Comparison of ENCODE assay signal across 9 cellular contexts in the genomic region with DNA sequence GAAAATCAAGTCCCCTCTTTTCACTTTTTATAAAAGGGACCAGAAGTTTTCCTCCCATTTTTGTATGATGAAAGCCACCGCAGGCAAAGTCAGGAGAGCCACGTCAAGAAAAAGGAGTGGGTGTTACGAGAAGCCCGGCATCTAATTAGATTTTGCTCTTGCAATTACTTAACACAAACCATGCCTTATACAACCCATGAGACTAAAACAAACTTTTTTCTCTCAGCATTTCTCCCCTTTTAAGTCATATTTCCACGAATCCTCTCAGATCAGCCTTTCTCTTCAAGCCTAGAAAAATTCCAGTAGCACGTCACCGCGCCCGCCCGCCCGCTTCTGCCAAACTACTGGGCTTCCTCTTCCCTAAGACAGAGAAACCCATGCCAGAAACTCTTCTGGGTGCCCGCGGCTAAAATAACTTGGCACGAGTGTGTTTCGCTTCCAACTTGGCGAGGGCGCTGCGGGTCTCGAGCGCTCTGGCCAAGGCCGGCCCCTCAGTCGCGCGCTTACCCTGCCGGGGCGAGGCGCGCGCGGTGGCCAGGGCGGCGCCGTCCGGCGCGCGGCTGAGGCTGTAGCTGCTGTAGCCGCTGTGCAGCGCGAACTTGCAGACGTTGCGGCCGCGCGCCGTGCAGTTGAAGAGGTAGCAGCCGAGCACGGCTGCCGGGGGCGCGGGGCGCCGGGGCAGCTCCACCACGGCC. TPM values are rescaled to one million over a fixed set of nuclear protein-coding genes. Genes with fewer than 3 reads are reported as not detected.
DNase-seq lines count a peak whose midpoint lies in the region; ATAC-seq, FAIRE-seq and TF ChIP-seq lines count a peak whose summit lies in the region.
"Had no signal": no experiment of that assay in that cellular context is flagged by ENCODE, and none has a peak within 500 bp of the region (broad histone marks: within the 10 kb centered on the region; RNA-seq: fewer than 3 reads in every experiment).

No MANE protein-coding gene starts in this region.

- H3K4me3 ChIP-seq in bronchial epithelial cell (ENCODE audit: low read depth, low read length) (peak overlapping the region; percentile 63), gastrocnemius medialis (peak overlapping the region; percentile 61 to 89 (median 72))

- H3K4me1 ChIP-seq in gastrocnemius medialis, result peaks cover 15 to 26% of the 10 kb centered on the region in 2 donors

- H3K4me3 Mint-ChIP-seq in T-helper 2 cell treated with Interferon-gamma antibody and Interleukin-4, amounts not matched to agents 5 μg/mL and 100 μg/mL, for 36 hours, result peak overlapping the region; percentile 91

- peak; percentile 67 to 76 for TF ChIP-seq POLR2A in gastrocnemius medialis (IDR thresholded peaks at IDR 0.05)

- no peaks in the 10 kb centered on the region for H3K9me3 ChIP-seq in gastrocnemius medialis

- H3K27ac ChIP-seq in gastrocnemius medialis, result peak overlapping the region; percentile 87 to 96 (median 94)

- in situ Hi-C loops in gastrocnemius medialis (cut with MboI; ENCODE audit: low sequenced_read_pairs in 4 of 4), result no loop called here

- H3K27ac Mint-ChIP-seq in T-helper 2 cell treated with Interferon-gamma antibody and Interleukin-4, amounts not matched to agents 5 μg/mL and 100 μg/mL, for 36 hours, result peak overlapping the region; percentile 70

- H3K4me1 Mint-ChIP-seq in T-helper 2 cell treated with Interferon-gamma antibody and Interleukin-4, amounts not matched to agents 5 μg/mL and 100 μg/mL, for 36 hours (ENCODE audit: low read depth), result peaks cover 12% of the 10 kb centered on the region

- no peak for TF ChIP-seq CTCF in bronchial epithelial cell (IDR thresholded peaks at IDR 0.05; ENCODE audit: insufficient read depth, low read length, severe bottlenecking)
- no peak for TF ChIP-seq CTCF in gastrocnemius medialis (IDR thresholded peaks at IDR 0.05 in 4 of 5, conservative IDR thresholded peaks at IDR 0.05 in 1 of 5)

- no peak for FAIRE-seq in bronchial epithelial cell (lab: Jason Lieb, UNC)
- FAIRE-seq: colon had no signal

- H3K27me3 Mint-ChIP-seq in T-helper 2 cell treated with Interferon-gamma antibody and Interleukin-4, amounts not matched to agents 5 μg/mL and 100 μg/mL, for 36 hours (ENCODE audit: low read depth), result peaks cover 41% of the 10 kb centered on the region

- DNase-seq in EH (ENCODE audit: low read depth), result peak; percentile 91
- peak; percentile 38 to 50 for DNase-seq in Kasumi-1 (lab: John Stamatoyannopoulos, UW)
- peak; percentile 33 for DNase-seq in T-helper 2 cell treated with Interferon-gamma antibody and Interleukin-4, amounts not matched to agents 5 μg/mL and 100 μg/mL, for 36 hours (ENCODE audit: low spot score)
- DNase-seq in bronchial epithelial cell (ENCODE audit: low read depth), result peak; percentile 65
- DNase-seq in iPS-NIHi7 (ENCODE audit: extremely low spot score), result peak; percentile 65
- peak; percentile 53 to 82 for DNase-seq in gastrocnemius medialis

- peak; percentile 35 for ATAC-seq in GM21737 (IDR thresholded peaks at IDR 0.05; ENCODE audit: unreplicated experiment)
- ATAC-seq in gastrocnemius medialis, result peak; percentile 57 to 61
- no peak for ATAC-seq in GM18520 (IDR thresholded peaks at IDR 0.05; ENCODE audit: unreplicated experiment)

- no peaks in the 10 kb centered on the region for H3K36me3 Mint-ChIP-seq in T-helper 2 cell treated with Interferon-gamma antibody and Interleukin-4, amounts not matched to agents 5 μg/mL and 100 μg/mL, for 36 hours (ENCODE audit: low read depth)

- H3K9me3 Mint-ChIP-seq in T-helper 2 cell treated with Interferon-gamma antibody and Interleukin-4, amounts not matched to agents 5 μg/mL and 100 μg/mL, for 36 hours, result no peaks in the 10 kb centered on the region

- no peaks in the 10 kb centered on the region for H3K27me3 ChIP-seq in bronchial epithelial cell (ENCODE audit: control insufficient read depth, insufficient read depth, low read length)
- no peaks in the 10 kb centered on the region for H3K27me3 ChIP-seq in gastrocnemius medialis

- intact Hi-C loops in gastrocnemius medialis (cut with DNase I; ENCODE audit: low total_unique reads), result loop anchor here (10.0 kb wide), 1 partner anchor 218 kb away; a partner anchor contains a TSS

- H3K36me3 ChIP-seq in bronchial epithelial cell (ENCODE audit: control insufficient read depth, insufficient read depth, low read length) (no peaks in the 10 kb centered on the region), gastrocnemius medialis (no peaks in the 10 kb centered on the region)

RNA-seq across cellular contexts. Expression of a gene that starts 1.1 kb away (rescaled TPM):
- total RNA-seq in bronchial epithelial cell (108 and 129 TPM in 2 replicates), gastrocnemius medialis (10 to 100 TPM in 1 of 4 donors, 1 to 10 TPM in 3; 5.5 to 19.8 (median 6.1) TPM)

RNA-seq across cellular contexts. Expression of a gene that starts 34.9 kb away (rescaled TPM):
- total RNA-seq in bronchial epithelial cell (19.0 and 35.1 TPM in 2 replicates), gastrocnemius medialis (1 to 10 TPM in 1 of 4 donors, not detected in 3; 3.9 TPM)

RNA-seq across cellular contexts. Expression of a gene that starts 59.9 kb away (rescaled TPM):
- total RNA-seq in bronchial epithelial cell, result 26.6 and 45.0 TPM in 2 replicates
- under 1 TPM in 1 of 4 donors, not detected in 3; 0.89 TPM for total RNA-seq in gastrocnemius medialis

Comparison
In these comparisons a context has a peak if more than half of its experiments do, and no peak if none do; other contexts are left out.
1. DNase-seq: peak in every context shown above with its lines; median percentile 91 in EH; 68 in gastrocnemius medialis; 65 in bronchial epithelial cell; 65 in iPS-NIHi7; 44 in Kasumi-1; 33 in T-helper 2 cell treated with Interferon-gamma antibody and Interleukin-4, amounts not matched to agents 5 μg/mL and 100 μg/mL, for 36 hours.
2. RNA of a gene that starts 59.9 kb away (total RNA-seq): 26.6 to 45.0 TPM in bronchial epithelial cell; 0.89 TPM in gastrocnemius medialis; every median in the first group is over 10 times any median in the second.